25 cellular contexts compared by ENCODE assay signal in the genomic region with DNA sequence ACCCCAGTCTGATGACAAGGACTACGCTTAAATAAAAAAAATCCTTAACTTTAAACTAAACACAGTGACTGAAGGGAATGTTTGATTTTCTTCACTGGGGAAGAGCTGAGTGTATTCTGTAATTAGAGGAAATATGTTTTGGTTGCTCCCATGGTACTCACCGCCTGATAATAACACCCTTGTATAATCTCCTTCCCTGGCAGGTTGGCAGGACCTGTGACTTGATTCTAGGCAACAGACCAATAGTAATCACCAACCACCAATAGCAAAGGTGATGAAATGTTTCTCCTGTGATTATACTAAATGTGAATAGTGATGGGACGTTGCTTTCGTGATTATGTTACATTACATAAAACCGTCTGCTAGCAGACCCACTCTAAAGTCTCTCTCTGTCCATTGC.
"Had no signal": no experiment of that assay in that cellular context is flagged by ENCODE, and none has a peak within 500 bp of the region (broad histone marks: within the 10 kb centered on the region; RNA-seq: fewer than 3 reads in every experiment).

No MANE protein-coding gene starts in this region.

- FAIRE-seq: colon, frontal cortex, pancreas had no signal

- H3K4me3 ChIP-seq: dorsolateral prefrontal cortex, mucosa of descending colon, pancreas, smooth muscle cell, testis, tibial artery had no signal

- H3K27me3 ChIP-seq: dorsolateral prefrontal cortex, neutrophil, pancreas, testis, tibial artery had no signal

- H3K27ac ChIP-seq: dorsolateral prefrontal cortex, neutrophil, pancreas, testis, tibial artery had no signal

- ATAC-seq: mucosa of descending colon; natural killer cell treated with Interleukin-12 subunit alpha and Interleukin-12 subunit beta and Interleukin-15 and Interleukin-18, amount 100 ng/mL, for 72 hours; pancreas; sciatic nerve; stimulated activated effector memory CD8-positive, alpha-beta T cell treated with anti-CD3 and anti-CD28 coated beads, Interleukin-12 subunit alpha, Interleukin-12 subunit beta, amount 100 ng/mL, for 72 hours had no signal

- H3K36me3 ChIP-seq: neutrophil, pancreas, tibial artery had no signal

- H3K9me3 ChIP-seq: mucosa of descending colon, neutrophil, pancreas, testis, tibial artery had no signal

- H3K4me1 ChIP-seq: pancreas, testis, tibial artery had no signal

- DNase-seq: dorsolateral prefrontal cortex; effector CD4-positive, alpha-beta T cell; head of caudate nucleus; hippocampal formation; islet precursor cell; kidney glomerular epithelial cell; mesenchymal stem cell; mucosa of descending colon; naive B cell; pancreas; retina; stimulated activated CD4-positive, alpha-beta T cell treated with anti-CD3 and anti-CD28 coated beads, Interleukin-12 subunit alpha, Interleukin-12 subunit beta, amount 100 ng/mL, for 4 hours; stimulated activated CD4-positive, alpha-beta T cell treated with anti-CD3 and anti-CD28 coated beads, Interleukin-1b, Interleukin-23, amount 100 ng/mL, for 48 hours; stimulated activated CD4-positive, alpha-beta T cell treated with anti-CD3 and anti-CD28 coated beads, Interleukin-4, amount 100 ng/mL, for 1 hour; stimulated activated naive CD4-positive, alpha-beta T cell treated with Interleukin-2 at 50 U/mL for 16 hours; substantia nigra; testis; tibial artery had no signal
